ENCODE assay signal across 8 cellular contexts in the genomic region with DNA sequence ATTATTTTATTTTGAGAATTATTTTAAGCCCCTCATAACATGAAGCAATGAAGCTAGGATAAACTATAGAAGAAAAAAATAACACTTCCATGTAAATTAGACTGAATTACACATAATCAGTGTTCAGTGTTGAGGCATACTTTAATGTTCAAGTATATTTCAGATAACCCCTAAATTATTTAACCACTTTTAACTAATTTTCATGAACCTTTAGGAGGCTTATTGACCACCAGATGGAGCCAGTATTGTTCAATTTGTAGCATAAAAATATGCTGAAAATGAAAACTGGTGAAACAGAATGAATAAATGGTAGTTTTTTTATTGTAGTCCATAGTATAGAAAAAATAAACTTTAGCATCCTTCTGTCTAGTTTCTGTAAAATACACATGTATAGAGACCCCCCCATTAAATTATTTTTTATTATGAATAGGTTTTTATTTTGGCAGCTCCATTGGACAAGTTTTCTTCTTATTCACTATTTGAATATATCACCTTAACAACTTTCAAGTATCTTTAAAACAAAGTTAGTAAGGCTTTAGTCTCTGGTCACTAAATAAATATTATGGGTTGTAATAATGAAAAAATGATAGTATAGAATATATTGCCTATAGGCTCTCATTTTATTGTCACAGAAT.
DNase-seq lines count a peak whose midpoint lies in the region; ATAC-seq and TF ChIP-seq lines count a peak whose summit lies in the region.

No MANE protein-coding gene starts in this region.

- no peaks in the 10 kb centered on the region for H3F3A ChIP-seq in Loucy (ENCODE audit: low read depth)

- H4K20me1 ChIP-seq in Loucy (ENCODE audit: insufficient read depth, low read length, poor library complexity, severe bottlenecking): no peaks in the 10 kb centered on the region
- H4K20me1 ChIP-seq in osteoblast (ENCODE audit: insufficient read depth, low read length): no peaks in the 10 kb centered on the region

- H3K79me2 ChIP-seq in Loucy (ENCODE audit: insufficient read depth, low read length) (no peaks in the 10 kb centered on the region), osteoblast (ENCODE audit: insufficient read depth, low read length) (no peaks in the 10 kb centered on the region)

- H3K4me2 ChIP-seq in Loucy (ENCODE audit: low read depth, low read length, poor library complexity, severe bottlenecking): no peak overlapping the region
- no peak overlapping the region for H3K4me2 ChIP-seq in osteoblast (ENCODE audit: insufficient read depth, low read length)

- H3K9me2 ChIP-seq in Loucy (replicated peaks; ENCODE audit: low read depth, low read length): no peaks in the 10 kb centered on the region

- no peak overlapping the region for H3K9ac ChIP-seq in Loucy (ENCODE audit: low read depth, low read length, poor library complexity, severe bottlenecking)

- no peaks in the 10 kb centered on the region for H3K4me1 ChIP-seq in Loucy (ENCODE audit: insufficient read depth, low read length, poor library complexity, severe bottlenecking)
- H3K4me1 ChIP-seq in osteoblast (ENCODE audit: insufficient read depth, low read length): peaks cover 2% of the 10 kb centered on the region

- H2AFZ ChIP-seq in Loucy (ENCODE audit: low read length) (no peak overlapping the region), osteoblast (ENCODE audit: low read length) (no peak overlapping the region)

- H3K36me3 ChIP-seq in Loucy (ENCODE audit: insufficient read depth, low read length): no peaks in the 10 kb centered on the region
- H3K36me3 ChIP-seq in osteoblast (ENCODE audit: insufficient read depth, low read length): no peaks in the 10 kb centered on the region

- no peaks in the 10 kb centered on the region for H3K27me3 ChIP-seq in Loucy (ENCODE audit: insufficient read depth, low read length, poor library complexity, severe bottlenecking)
- no peaks in the 10 kb centered on the region for H3K27me3 ChIP-seq in osteoblast (ENCODE audit: insufficient read depth, low read length)

- H3K4me3 ChIP-seq in Loucy (ENCODE audit: low read length, poor library complexity, severe bottlenecking) (no peak overlapping the region), choroid plexus epithelial cell (ENCODE audit: low read depth, low read length) (no peak overlapping the region), osteoblast (ENCODE audit: insufficient read depth, low read length) (no peak overlapping the region)

- peak overlapping the region; percentile 49 for H3K27ac ChIP-seq in osteoblast (ENCODE audit: low read depth, low read length)

- TF ChIP-seq CTCF in Loucy (conservative IDR thresholded peaks at IDR 0.05; ENCODE audit: low read length) (peak; percentile 82), choroid plexus epithelial cell (conservative IDR thresholded peaks at IDR 0.05; ENCODE audit: low read depth, low read length) (peak; percentile 64), osteoblast (IDR thresholded peaks at IDR 0.05; ENCODE audit: extremely low read depth, low read depth, low read length) (peak; percentile 65)

- DNase-seq in EL (peak; percentile 49), choroid plexus epithelial cell (ENCODE audit: low read depth) (peak; percentile 73), osteoblast (ENCODE audit: insufficient read length, low spot score, missing footprints) (no peak), retina (no peak), DMS153 treated with DMSO at 0.1 percent for 48 hours (lab: John Stamatoyannopoulos, UW; ENCODE audit: unreplicated experiment) (no peak), NCI-H345 treated with DMSO at 0.1 percent for 48 hours (lab: John Stamatoyannopoulos, UW; ENCODE audit: unreplicated experiment) (no peak)

- H3K9me3 ChIP-seq in Loucy (ENCODE audit: insufficient read depth, low read depth, low read length): peaks cover 6% of the 10 kb centered on the region; the same call in 1 of the 2 replicates
- H3K9me3 ChIP-seq in osteoblast (ENCODE audit: low read depth, low read length): peaks cover 9% of the 10 kb centered on the region

- no peak for ATAC-seq in HG02870 (IDR thresholded peaks at IDR 0.05; ENCODE audit: unreplicated experiment)

Comparison
In these comparisons a context has a peak if more than half of its experiments do, and no peak if none do; other contexts are left out.
1. DNase-seq: peak in EL (single experiment) and choroid plexus epithelial cell (single experiment); none in osteoblast (single experiment), retina (single experiment), DMS153 treated with DMSO at 0.1 percent for 48 hours (single experiment) and NCI-H345 treated with DMSO at 0.1 percent for 48 hours (single experiment).
2. Peak in every context shown above with its lines, with median percentiles within 50 percentile points of each other: CTCF ChIP-seq.